Comparison of ENCODE assay signal across 1 cellular context in genomic region chr9:124282442-124283231, GRCh38.
TF ChIP-seq lines count a peak whose summit lies in the region.

No MANE protein-coding gene starts in this region.

TF ChIP-seq in endothelial cell of umbilical vein, 7 proteins besides CTCF, POLR2A, EP300 and RAD21 (continued from another document):
- TF ChIP-seq EZH2 (IDR thresholded peaks at IDR 0.05; ENCODE audit: borderline replicate concordance, low read depth, low read length, severe bottlenecking) = no peak
- peak; percentile 61 for TF ChIP-seq POLR2AphosphoS5 (IDR thresholded peaks at IDR 0.05; ENCODE audit: insufficient read depth, low read depth, low read length)
- peak; percentile 5 for TF ChIP-seq FOS (IDR thresholded peaks at IDR 0.05; ENCODE audit: borderline replicate concordance, insufficient read depth, low read length)
